Comparison of ENCODE assay signal across 11 cellular contexts in the genomic region with DNA sequence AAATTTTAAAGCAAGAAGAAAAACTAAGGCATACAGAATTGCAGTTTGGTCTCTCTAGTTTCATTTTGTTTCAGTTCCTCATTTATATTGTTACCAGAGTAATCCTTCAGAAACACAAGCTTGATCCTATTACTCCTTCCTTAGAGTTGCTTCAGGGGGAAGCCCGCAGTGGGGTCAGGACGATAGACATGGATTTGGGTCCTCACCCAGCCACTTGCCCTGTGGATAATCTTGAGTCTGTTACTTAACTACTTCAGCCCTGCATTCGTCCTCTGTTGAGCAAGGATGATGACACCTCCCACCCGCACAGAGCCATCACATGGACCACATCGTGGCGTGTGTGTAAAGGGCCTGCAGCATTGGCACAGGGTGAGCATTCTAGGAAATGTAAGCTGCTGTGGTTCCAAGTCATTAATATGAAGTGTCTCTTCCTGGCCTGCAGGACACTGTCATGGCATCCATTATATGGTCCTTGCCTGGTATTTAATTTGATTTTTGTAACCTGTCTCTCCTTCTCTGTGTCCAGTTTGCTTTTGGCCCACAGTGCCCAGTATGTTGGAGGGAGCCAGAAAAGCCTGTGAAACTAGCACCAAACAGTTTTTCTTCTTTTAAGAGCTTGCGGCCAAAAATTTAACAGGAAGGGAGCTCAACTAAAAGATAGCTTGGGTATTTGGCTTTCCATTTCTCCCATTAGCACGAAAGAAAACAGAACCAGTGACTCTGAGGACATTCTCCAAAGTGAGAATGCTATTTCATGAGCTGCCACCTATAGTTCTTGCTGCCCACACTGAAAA.
DNase-seq lines count a peak whose midpoint lies in the region; ATAC-seq and TF ChIP-seq lines count a peak whose summit lies in the region.
"Had no signal": no experiment of that assay in that cellular context is flagged by ENCODE, and none has a peak within 500 bp of the region (broad histone marks: within the 10 kb centered on the region; RNA-seq: fewer than 3 reads in every experiment).

No MANE protein-coding gene starts in this region.

- peaks cover 1 to 3% (median 2%) of the 10 kb centered on the region in 3 donors for H3K27me3 Mint-ChIP-seq in CD14-positive monocyte (ENCODE audit: low read depth in 3 of 3)
- H3K27me3 Mint-ChIP-seq in CD8-positive, alpha-beta T cell (ENCODE audit: low read depth), result no peaks in the 10 kb centered on the region

- intact Hi-C loops in CD14-positive monocyte (cut with micrococcal nuclease), result loop anchor here in 1 of 2 donors (2.0 to 5.0 kb wide), 3 partner anchors 22 to 72 kb away; no protein-coding TSS in a partner anchor
- intact Hi-C loops in CD8-positive, alpha-beta T cell (cut with DNase I, micrococcal nuclease), result no loop called here

- H3K36me3 Mint-ChIP-seq in CD14-positive monocyte, result peaks cover 11 to 20% of the 10 kb centered on the region in 2 donors
- H3K36me3 Mint-ChIP-seq in CD8-positive, alpha-beta T cell, result no peaks in the 10 kb centered on the region

- H3K36me3 ChIP-seq in mucosa of rectum (ENCODE audit: control insufficient read depth in 2 of 2, insufficient read depth in 2 of 2, low read length in 2 of 2) (no peaks in the 10 kb centered on the region), HAP-1 (replicated peaks) (no peaks in the 10 kb centered on the region)
- no peaks in the 10 kb centered on the region for H3K36me3 ChIP-seq in CD8-positive, alpha-beta T cell (ENCODE audit: insufficient read depth, low read length)
- H3K36me3 ChIP-seq: prostate gland had no signal

- ATAC-seq in HG02763 (IDR thresholded peaks at IDR 0.05; ENCODE audit: unreplicated experiment), result peak; percentile 45
- no peak for ATAC-seq in CD8-positive, alpha-beta T cell

- POLR2A ChIA-PET in CD8-positive, alpha-beta T cell (lab: Charles Lee), result interaction anchor here (0.6 kb wide), 1 partner anchor 25 kb away, joined by 3 read pairs; no protein-coding TSS in a partner anchor

- H3K27ac Mint-ChIP-seq in CD14-positive monocyte, result peak overlapping the region; percentile 98 to 100 (median 99)
- no peak overlapping the region for H3K27ac Mint-ChIP-seq in CD8-positive, alpha-beta T cell

- H3K27me3 ChIP-seq in mucosa of rectum (ENCODE audit: control insufficient read depth in 2 of 2, insufficient read depth in 2 of 2, low read length in 2 of 2), result no peaks in the 10 kb centered on the region
- no peaks in the 10 kb centered on the region for H3K27me3 ChIP-seq in CD8-positive, alpha-beta T cell (ENCODE audit: insufficient read depth, low read length)
- H3K27me3 ChIP-seq in HAP-1 (ENCODE audit: low read depth), result no peaks in the 10 kb centered on the region

- peak overlapping the region; percentile 50 to 73 for H3K4me3 Mint-ChIP-seq in CD14-positive monocyte
- no peak overlapping the region for H3K4me3 Mint-ChIP-seq in CD8-positive, alpha-beta T cell

- CTCF ChIA-PET in CD8-positive, alpha-beta T cell (lab: Charles Lee), result interaction anchor here (1.1 kb wide), 1 partner anchor 28 kb away, joined by 4 read pairs; no protein-coding TSS in a partner anchor

- peaks cover 78% of the 10 kb centered on the region for H3K4me1 Mint-ChIP-seq in CD14-positive monocyte
- H3K4me1 Mint-ChIP-seq in CD8-positive, alpha-beta T cell (ENCODE audit: low read depth), result peaks cover 16% of the 10 kb centered on the region

- peak overlapping the region; percentile 17 to 35 for H3K27ac ChIP-seq in mucosa of rectum (ENCODE audit: low read depth in 2 of 2, low read length in 2 of 2)
- H3K27ac ChIP-seq in CD8-positive, alpha-beta T cell (ENCODE audit: low read depth, low read length), result no peak overlapping the region

- TF ChIP-seq CTCF in CD14-positive monocyte (IDR thresholded peaks at IDR 0.05), result no peak
- TF ChIP-seq CTCF in CD8-positive, alpha-beta T cell (IDR thresholded peaks at IDR 0.05), result no peak

- in situ Hi-C loops in HAP-1 (cut with MboI; ENCODE audit: low sequenced_read_pairs), result no loop called here

- DNase-seq in CD14-positive monocyte (ENCODE audit: low spot score) (peak; percentile 89), RPMI8226 (peak; percentile 51), HAP-1 (ENCODE audit: low spot score in 2 of 2) (no peak), GM19238 (ENCODE audit: insufficient read length, low spot score) (no peak), NCI-H446 (lab: John Stamatoyannopoulos, UW) (no peak)
- DNase-seq in CD8-positive, alpha-beta T cell, result no peak
- DNase-seq: activated CD8-positive, alpha-beta memory T cell treated with anti-CD3 and anti-CD28 coated beads, Interleukin-2, amount 50 U/mL, for 48 hours; HCEC 1CT had no signal

- H3K4me1 ChIP-seq in mucosa of rectum (ENCODE audit: control insufficient read depth in 2 of 2, insufficient read depth in 2 of 2, low read length in 2 of 2) (peaks cover 28 to 40% of the 10 kb centered on the region in 2 donors), HAP-1 (no peaks in the 10 kb centered on the region; the same call in 1 of the 2 replicates)
- H3K4me1 ChIP-seq in CD8-positive, alpha-beta T cell (ENCODE audit: insufficient read depth, low read length), result no peaks in the 10 kb centered on the region

- no peak overlapping the region for H3K4me3 ChIP-seq in mucosa of rectum (ENCODE audit: low read length in 2 of 2)
- no peak overlapping the region for H3K4me3 ChIP-seq in CD8-positive, alpha-beta T cell (ENCODE audit: low read depth, low read length)
- H3K4me3 ChIP-seq in HAP-1, result no peak overlapping the region
- H3K4me3 ChIP-seq: prostate gland had no signal

- no peak overlapping the region for H3K9ac ChIP-seq in mucosa of rectum (ENCODE audit: low read depth in 1 of 2, low read length in 2 of 2)

- H3K9me3 Mint-ChIP-seq in CD14-positive monocyte, result no peaks in the 10 kb centered on the region
- no peaks in the 10 kb centered on the region for H3K9me3 Mint-ChIP-seq in CD8-positive, alpha-beta T cell

- H3K9me3 ChIP-seq in mucosa of rectum (ENCODE audit: control insufficient read depth in 2 of 2, low read length in 2 of 2) (no peaks in the 10 kb centered on the region), HAP-1 (no peaks in the 10 kb centered on the region)
- H3K9me3 ChIP-seq in CD8-positive, alpha-beta T cell (ENCODE audit: low read length), result no peaks in the 10 kb centered on the region
- H3K9me3 ChIP-seq: prostate gland had no signal

Comparison
In these comparisons a context has a peak if more than half of its experiments do, and no peak if none do; other contexts are left out.
1. DNase-seq: peak in CD14-positive monocyte (single experiment) and RPMI8226 (single experiment); none in CD8-positive, alpha-beta T cell (0 of 7), HAP-1 (0 of 2), GM19238 (single experiment) and NCI-H446 (0 of 2).